In the genomic region with DNA sequence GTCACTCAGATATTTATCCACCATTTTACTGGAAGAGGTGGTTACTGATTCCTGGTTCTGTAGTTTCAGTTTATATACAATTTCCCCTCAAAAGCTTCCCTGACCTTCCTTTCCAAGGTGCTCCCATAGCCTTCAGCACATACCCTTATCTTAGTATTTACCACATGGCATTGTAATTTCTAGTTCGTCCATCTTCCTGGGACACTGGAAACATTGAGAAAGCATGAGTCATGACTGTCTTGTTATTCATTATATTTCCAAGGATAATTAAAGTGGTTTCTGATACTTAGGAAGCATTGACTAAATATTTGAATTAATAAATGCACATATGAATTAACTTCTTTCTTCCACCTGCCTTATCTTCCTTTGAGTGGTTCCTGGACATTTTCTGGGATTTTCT, we compare ENCODE assay signal across 19 cellular contexts.
DNase-seq lines count a peak whose midpoint lies in the region; ATAC-seq, FAIRE-seq and TF ChIP-seq lines count a peak whose summit lies in the region.
"Had no signal": no experiment of that assay in that cellular context is flagged by ENCODE, and none has a peak within 500 bp of the region (broad histone marks: within the 10 kb centered on the region; RNA-seq: fewer than 3 reads in every experiment).

No MANE protein-coding gene starts in this region.

- H3K4me1 ChIP-seq in PC-3 (ENCODE audit: insufficient read depth, low read length) = peaks cover 37% of the 10 kb centered on the region
- H3K4me1 ChIP-seq in endothelial cell of umbilical vein (ENCODE audit: control insufficient read depth, extremely low read depth, insufficient read depth, low read length) = no peaks in the 10 kb centered on the region
- H3K4me1 ChIP-seq in smooth muscle cell (ENCODE audit: low read depth) = no peaks in the 10 kb centered on the region
- H3K4me1 ChIP-seq: BLaER1 treated with 17β-estradiol and CSF1 and Interleukin-3, amounts not matched to agents 10 nM and 100 nM; HAP-1 had no signal

- POLR2A ChIA-PET in PC-3 (lab: Charles Lee; ENCODE audit: unreplicated experiment) = no interaction called here
- POLR2A ChIA-PET in endothelial cell of umbilical vein (lab: Charles Lee) = no interaction called here

- no peaks in the 10 kb centered on the region for H3F3A ChIP-seq in PC-3 (ENCODE audit: low read length, unreplicated experiment)
- no peaks in the 10 kb centered on the region for H3F3A ChIP-seq in smooth muscle cell (ENCODE audit: low read depth)

- TF ChIP-seq POLR2A in endothelial cell of umbilical vein (IDR thresholded peaks at IDR 0.05; ENCODE audit: low read depth, low read length) = no peak

- no peaks in the 10 kb centered on the region for H3K27me3 ChIP-seq in PC-3 (ENCODE audit: low read length)
- no peaks in the 10 kb centered on the region for H3K27me3 ChIP-seq in endothelial cell of umbilical vein (ENCODE audit: control insufficient read depth in 2 of 2, insufficient read depth in 2 of 2, low read length in 2 of 2)
- H3K27me3 ChIP-seq in smooth muscle cell (ENCODE audit: low read depth) = peaks cover 6% of the 10 kb centered on the region
- H3K27me3 ChIP-seq: BLaER1 treated with 17β-estradiol and CSF1 and Interleukin-3, amounts not matched to agents 10 nM and 100 nM; MG63 had no signal

- FAIRE-seq in endothelial cell of umbilical vein (lab: Jason Lieb, UNC) = no peak
- FAIRE-seq: small intestine had no signal

- H3K4me3 ChIP-seq in PC-3 (ENCODE audit: low read length) (no peak overlapping the region), endothelial cell of umbilical vein (replicated peaks in 1 of 3; ENCODE audit: insufficient read depth in 1 of 3, low read depth in 1 of 3, low read length in 3 of 3) (no peak overlapping the region), smooth muscle cell (no peak overlapping the region), coronary artery (no peak overlapping the region)
- H3K4me3 ChIP-seq: BLaER1 treated with 17β-estradiol and CSF1 and Interleukin-3, amounts not matched to agents 10 nM and 100 nM; HAP-1; MG63 had no signal

- H3K9me2 ChIP-seq in PC-3 (replicated peaks; ENCODE audit: low read length) = no peaks in the 10 kb centered on the region

- BruUV-seq in PC-3 (replicated peaks; lab: Mats Ljungman, UMichigan) (no TSS peak), endothelial cell of umbilical vein (replicated peaks; lab: Mats Ljungman, UMichigan) (no TSS peak)

- TF ChIP-seq CTCF in PC-3 (conservative IDR thresholded peaks at IDR 0.05; ENCODE audit: low read depth, low read length) (no peak), endothelial cell of umbilical vein (IDR thresholded peaks at IDR 0.05; ENCODE audit: extremely low read depth in 1 of 2, insufficient read depth in 1 of 2, low read depth in 1 of 2, low read length in 2 of 2) (no peak), smooth muscle cell (IDR thresholded peaks at IDR 0.05; ENCODE audit: borderline replicate concordance, insufficient read depth, poor library complexity, severe bottlenecking) (no peak), coronary artery (IDR thresholded peaks at IDR 0.05) (no peak)

- peak; percentile 40 for ATAC-seq in PC-3
- ATAC-seq: activated CD4-positive, CD25-positive, alpha-beta regulatory T cell treated with anti-CD3 and anti-CD28 coated beads, Interleukin-2, amount 50 U/mL, for 24 hours; natural killer cell treated with Interleukin-12 subunit alpha and Interleukin-12 subunit beta and Interleukin-15 and Interleukin-18, amount 100 ng/mL, for 72 hours had no signal

- H3K36me3 ChIP-seq in PC-3 (ENCODE audit: low read depth, low read length) = no peaks in the 10 kb centered on the region
- no peaks in the 10 kb centered on the region for H3K36me3 ChIP-seq in endothelial cell of umbilical vein (ENCODE audit: control insufficient read depth in 2 of 2, extremely low read depth in 1 of 2, insufficient read depth in 2 of 2, low read length in 2 of 2)
- no peaks in the 10 kb centered on the region for H3K36me3 ChIP-seq in smooth muscle cell (ENCODE audit: low read depth)
- H3K36me3 ChIP-seq: BLaER1 treated with 17β-estradiol and CSF1 and Interleukin-3, amounts not matched to agents 10 nM and 100 nM; HAP-1; MG63 had no signal

- peak; percentile 76 for DNase-seq in EL
- DNase-seq in PC-3 = peak; percentile 68
- peak; percentile 32 for DNase-seq in endothelial cell of umbilical vein (ENCODE audit: low read depth, low spot score)
- peak; percentile 72 for DNase-seq in kidney tubule cell (ENCODE audit: low spot score)
- no peak for DNase-seq in smooth muscle cell (lab: John Stamatoyannopoulos, UW; ENCODE audit: unreplicated experiment)
- no peak for DNase-seq in ureter (ENCODE audit: low spot score)
- no peak for DNase-seq in COLO668 (lab: John Stamatoyannopoulos, UW; ENCODE audit: unreplicated experiment)
- no peak for DNase-seq in coronary artery (ENCODE audit: low spot score)
- DNase-seq: activated CD8-positive, alpha-beta memory T cell treated with anti-CD3 and anti-CD28 coated beads for 24 hours; effector memory CD4-positive, alpha-beta T cell; immature natural killer cell; NCI-H446 treated with DMSO at 0.1 percent for 48 hours; SIG-M5; small intestine had no signal

- CTCF ChIA-PET in PC-3 (lab: Charles Lee) = no interaction called here
- CTCF ChIA-PET in endothelial cell of umbilical vein (lab: Charles Lee) = interaction anchor here (1.9 kb wide), 1 partner anchor 8 kb away, joined by 9 read pairs; no protein-coding TSS in a partner anchor

- H3K9ac ChIP-seq in PC-3 (ENCODE audit: low read length) = no peak overlapping the region
- H3K9ac ChIP-seq in endothelial cell of umbilical vein (replicated peaks; ENCODE audit: extremely low read depth, insufficient read depth, low read length) = no peak overlapping the region
- H3K9ac ChIP-seq in smooth muscle cell (ENCODE audit: low read depth) = no peak overlapping the region
- H3K9ac ChIP-seq: BLaER1 treated with 17β-estradiol and CSF1 and Interleukin-3, amounts not matched to agents 10 nM and 100 nM had no signal

- H3K27ac ChIP-seq in PC-3 (ENCODE audit: low read length) (no peak overlapping the region), endothelial cell of umbilical vein (ENCODE audit: insufficient read depth, low read depth, low read length) (no peak overlapping the region), smooth muscle cell (ENCODE audit: low read depth) (no peak overlapping the region), coronary artery (no peak overlapping the region)
- H3K27ac ChIP-seq: BLaER1 treated with 17β-estradiol and CSF1 and Interleukin-3, amounts not matched to agents 10 nM and 100 nM had no signal

- H3K9me1 ChIP-seq in endothelial cell of umbilical vein (replicated peaks; ENCODE audit: control insufficient read depth, extremely low read depth, insufficient read depth, low read length) = no peaks in the 10 kb centered on the region

- 21% methylated on average over 1 of the region's 1 CpG for WGBS in smooth muscle cell (ENCODE audit: low lambda C conversion rate)

- H3K4me2 ChIP-seq in PC-3 (ENCODE audit: low read length) = 0 out of 2 replicates have a peak overlapping the region, but pooled peaks have one; percentile 10
- H3K4me2 ChIP-seq in endothelial cell of umbilical vein (ENCODE audit: insufficient read depth, low read length) = no peak overlapping the region
- H3K4me2 ChIP-seq in smooth muscle cell = no peak overlapping the region
- H3K4me2 ChIP-seq: BLaER1 treated with 17β-estradiol and CSF1 and Interleukin-3, amounts not matched to agents 10 nM and 100 nM had no signal

- H2AFZ ChIP-seq in PC-3 (ENCODE audit: low read length) = peak overlapping the region; percentile 39; the same call in 1 of the 2 replicates
- no peak overlapping the region for H2AFZ ChIP-seq in endothelial cell of umbilical vein (ENCODE audit: low read depth, low read length)
- H2AFZ ChIP-seq in smooth muscle cell (ENCODE audit: low read depth) = no peak overlapping the region

- intact Hi-C loops in PC-3 (cut with micrococcal nuclease) (no loop called here), endothelial cell of umbilical vein (cut with micrococcal nuclease) (no loop called here)

- H3K79me2 ChIP-seq in PC-3 (ENCODE audit: low read length) (no peaks in the 10 kb centered on the region), endothelial cell of umbilical vein (ENCODE audit: control insufficient read depth, insufficient read depth, low read length) (no peaks in the 10 kb centered on the region), smooth muscle cell (ENCODE audit: low read depth) (no peaks in the 10 kb centered on the region)

- no peaks in the 10 kb centered on the region for H4K20me1 ChIP-seq in PC-3 (ENCODE audit: low read length)
- no peaks in the 10 kb centered on the region for H4K20me1 ChIP-seq in endothelial cell of umbilical vein (replicated peaks; ENCODE audit: control insufficient read depth, extremely low read depth, insufficient read depth, low read length)
- H4K20me1 ChIP-seq in smooth muscle cell (ENCODE audit: low read depth) = no peaks in the 10 kb centered on the region
- H4K20me1 ChIP-seq: BLaER1 treated with 17β-estradiol and CSF1 and Interleukin-3, amounts not matched to agents 10 nM and 100 nM had no signal

- dilution Hi-C loops in endothelial cell of umbilical vein (cut with MboI; ENCODE audit: extremely low pct_ligation_motif_present, low sequenced_read_pairs) = no loop called here

- H3K9me3 ChIP-seq in PC-3 (ENCODE audit: low read length) = no peaks in the 10 kb centered on the region
- H3K9me3 ChIP-seq in endothelial cell of umbilical vein (replicated peaks; ENCODE audit: control insufficient read depth, insufficient read depth, low read length) = no peaks in the 10 kb centered on the region
- H3K9me3 ChIP-seq in smooth muscle cell (replicated peaks; ENCODE audit: low read depth) = no peaks in the 10 kb centered on the region
- H3K9me3 ChIP-seq: HAP-1 had no signal

TF ChIP-seq in endothelial cell of umbilical vein, 7 proteins besides CTCF, POLR2A, EP300 and RAD21:
- no peak for TF ChIP-seq JUN (IDR thresholded peaks at IDR 0.05; ENCODE audit: borderline replicate concordance, insufficient read depth, insufficient read length, low read depth)
- TF ChIP-seq POLR2AphosphoS5 (IDR thresholded peaks at IDR 0.05; ENCODE audit: insufficient read depth, low read depth, low read length) = no peak
- peak; percentile 29 for TF ChIP-seq FOS (IDR thresholded peaks at IDR 0.05; ENCODE audit: borderline replicate concordance, insufficient read depth, low read length)
- TF ChIP-seq, protein P1, sequence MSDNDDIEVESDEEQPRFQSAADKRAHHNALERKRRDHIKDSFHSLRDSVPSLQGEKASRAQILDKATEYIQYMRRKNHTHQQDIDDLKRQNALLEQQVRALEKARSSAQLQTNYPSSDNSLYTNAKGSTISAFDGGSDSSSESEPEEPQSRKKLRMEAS (IDR thresholded peaks at IDR 0.05; ENCODE audit: insufficient read depth, insufficient read length) = no peak

Comparison
In these comparisons a context has a peak if more than half of its experiments do, and no peak if none do; other contexts are left out.
1. DNase-seq: peak in EL (single experiment), PC-3 (single experiment), endothelial cell of umbilical vein (single experiment) and kidney tubule cell (single experiment); none in smooth muscle cell (single experiment), ureter (single experiment), COLO668 (single experiment) and coronary artery (single experiment).